8 cellular contexts compared by ENCODE assay signal in the genomic region with DNA sequence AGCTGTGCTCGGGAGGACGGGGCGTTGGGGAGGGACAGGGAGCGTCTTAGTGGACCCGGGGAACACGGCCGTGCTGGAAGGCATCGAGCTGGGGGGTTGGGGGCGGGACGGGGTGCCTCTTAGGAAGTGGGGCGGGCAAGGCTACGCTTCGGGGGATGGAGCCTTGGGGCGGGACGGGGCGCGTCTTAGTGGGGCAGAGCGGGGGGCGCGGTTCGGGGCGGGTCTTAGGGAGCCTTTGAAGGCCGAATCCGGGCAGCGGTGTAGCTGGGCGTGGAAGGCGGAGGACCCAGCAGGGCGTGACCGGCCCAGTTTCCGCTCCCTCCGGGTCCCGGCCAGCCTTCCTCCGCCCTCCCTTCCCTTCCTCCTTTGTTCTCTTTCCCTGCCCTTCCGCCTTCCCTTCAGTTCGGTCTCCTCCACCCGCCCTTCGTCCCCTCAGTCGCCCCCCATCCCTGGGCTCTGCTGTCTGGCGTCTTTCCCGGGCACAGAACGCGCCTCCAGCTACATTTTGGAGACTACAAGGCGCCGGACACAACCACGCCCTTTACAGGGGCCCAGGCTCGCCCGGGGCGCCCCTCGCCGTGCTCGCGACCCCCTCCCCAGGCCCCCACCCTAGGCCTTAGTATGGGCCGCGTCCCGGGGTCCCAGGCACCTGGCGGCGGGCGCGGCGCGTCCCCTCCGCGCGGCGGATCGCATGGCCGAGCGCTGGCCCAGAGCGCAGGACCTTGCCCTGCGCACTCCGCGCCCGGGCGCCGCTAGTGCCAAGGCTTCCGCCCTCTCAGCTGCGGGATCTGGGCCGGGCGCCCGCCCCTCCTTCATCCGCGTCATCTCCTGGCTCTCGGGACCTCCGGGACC. TPM values are rescaled to one million over a fixed set of nuclear protein-coding genes. Genes with fewer than 3 reads are reported as not detected.
DNase-seq lines count a peak whose midpoint lies in the region; ATAC-seq and TF ChIP-seq lines count a peak whose summit lies in the region.

A gene with protein sequence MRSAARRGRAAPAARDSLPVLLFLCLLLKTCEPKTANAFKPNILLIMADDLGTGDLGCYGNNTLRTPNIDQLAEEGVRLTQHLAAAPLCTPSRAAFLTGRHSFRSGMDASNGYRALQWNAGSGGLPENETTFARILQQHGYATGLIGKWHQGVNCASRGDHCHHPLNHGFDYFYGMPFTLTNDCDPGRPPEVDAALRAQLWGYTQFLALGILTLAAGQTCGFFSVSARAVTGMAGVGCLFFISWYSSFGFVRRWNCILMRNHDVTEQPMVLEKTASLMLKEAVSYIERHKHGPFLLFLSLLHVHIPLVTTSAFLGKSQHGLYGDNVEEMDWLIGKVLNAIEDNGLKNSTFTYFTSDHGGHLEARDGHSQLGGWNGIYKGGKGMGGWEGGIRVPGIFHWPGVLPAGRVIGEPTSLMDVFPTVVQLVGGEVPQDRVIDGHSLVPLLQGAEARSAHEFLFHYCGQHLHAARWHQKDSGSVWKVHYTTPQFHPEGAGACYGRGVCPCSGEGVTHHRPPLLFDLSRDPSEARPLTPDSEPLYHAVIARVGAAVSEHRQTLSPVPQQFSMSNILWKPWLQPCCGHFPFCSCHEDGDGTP (minus strand): TSS at position 757 of the 852 bp plus-strand sequence. CDS start 64 bp downstream, at position 693.

- H3K27ac ChIP-seq in right atrium auricular region (peak within 1 kb of the TSS; percentile 93 to 95), prostate gland (peak within 1 kb of the TSS; percentile 90 to 93)

- H3K9me3 ChIP-seq in right atrium auricular region = peaks cover 0 to 13% of the 10 kb centered on the region in 2 donors
- no peaks in the 10 kb centered on the region for H3K9me3 ChIP-seq in prostate gland

- TF ChIP-seq CTCF in right atrium auricular region (IDR thresholded peaks at IDR 0.05) (no peak), prostate gland (IDR thresholded peaks at IDR 0.05) (no peak)

- DNase-seq in AG08396 (ENCODE audit: low spot score) (peak; percentile 92), SW 1271 (lab: John Stamatoyannopoulos, UW) (peak; percentile 45 to 63), anterior cingulate cortex (lab: John Stamatoyannopoulos, UW) (peak in 55 of 58 donors; percentile 3 to 73 (median 45)), right atrium auricular region (ENCODE audit: low spot score) (peak; percentile 88), prostate gland (ENCODE audit: low spot score) (peak; percentile 78), NCI-H69 (lab: John Stamatoyannopoulos, UW) (no peak)

- peak within 1 kb of the TSS; percentile 69 to 73 for H3K4me3 ChIP-seq in right atrium auricular region
- peak within 1 kb of the TSS; percentile 53 to 59 for H3K4me3 ChIP-seq in prostate gland

- intact Hi-C loops in prostate gland (cut with DNase I) = no loop called here

- ATAC-seq in GM19035 (IDR thresholded peaks at IDR 0.05; ENCODE audit: unreplicated experiment) (peak; percentile 92), HG03196 (IDR thresholded peaks at IDR 0.05; ENCODE audit: unreplicated experiment) (peak; percentile 95)

- H3K4me1 ChIP-seq in right atrium auricular region (peaks cover 0 to 5% of the 10 kb centered on the region in 2 donors), prostate gland (replicated peaks) (no peaks in the 10 kb centered on the region)

- 2% methylated on average over 28 of the region's 84 CpGs for WGBS in prostate gland

- H3K36me3 ChIP-seq in right atrium auricular region = no peaks in the 10 kb centered on the region
- no peaks in the 10 kb centered on the region for H3K36me3 ChIP-seq in prostate gland

- TF ChIP-seq POLR2A in prostate gland (IDR thresholded peaks at IDR 0.05) = peak; percentile 62

- H3K27me3 ChIP-seq in right atrium auricular region = no peaks in the 10 kb centered on the region
- H3K27me3 ChIP-seq in prostate gland (replicated peaks; ENCODE audit: insufficient read depth) = no peaks in the 10 kb centered on the region

RNA-seq across cellular contexts. Expression of the gene that starts here (rescaled TPM):
- 10 to 100 TPM in 1 of 2 donors, 1 to 10 TPM in 1; 6.1 to 10.0 TPM for total RNA-seq in right atrium auricular region
- total RNA-seq in prostate gland = 10 to 100 TPM; 52.1 to 69.5 TPM

Comparison
In these comparisons a context has a peak if more than half of its experiments do, and no peak if none do; other contexts are left out.
1. RNA of the gene that starts here (total RNA-seq): 52.1 to 69.5 TPM in prostate gland; 6.1 to 10.0 TPM in right atrium auricular region; every median in the first group is over 4 times any median in the second.